In the genomic region with DNA sequence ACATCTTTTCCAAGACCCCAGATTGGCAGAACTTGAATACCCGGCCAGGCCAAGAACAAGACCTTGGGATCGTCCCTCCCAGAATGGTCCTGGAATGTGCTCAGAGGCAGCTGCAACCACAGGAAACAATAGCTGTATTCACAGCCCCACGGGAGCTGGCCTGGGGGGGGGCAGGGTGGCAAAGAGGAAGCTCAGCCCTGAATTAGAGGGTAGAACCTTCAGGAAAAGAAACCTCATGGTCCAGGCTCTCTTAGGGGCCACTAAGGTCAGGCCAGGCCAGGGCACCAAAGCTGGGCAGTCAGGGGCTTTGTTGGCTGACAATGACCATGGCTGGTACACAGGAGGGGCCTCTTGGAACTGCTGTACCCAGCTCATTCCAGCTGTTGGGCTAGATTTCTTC, we compare ENCODE assay signal across 9 cellular contexts. TPM values are rescaled to one million over a fixed set of nuclear protein-coding genes. Genes with fewer than 3 reads are reported as not detected.
DNase-seq lines count a peak whose midpoint lies in the region; ATAC-seq and TF ChIP-seq lines count a peak whose summit lies in the region.
"Had no signal": no experiment of that assay in that cellular context is flagged by ENCODE, and none has a peak within 500 bp of the region (broad histone marks: within the 10 kb centered on the region; RNA-seq: fewer than 3 reads in every experiment).

No MANE protein-coding gene starts in this region.

- no peak for TF ChIP-seq POLR2A in esophagus muscularis mucosa (IDR thresholded peaks at IDR 0.05; ENCODE audit: low read depth)

- no peak for TF ChIP-seq EP300 in esophagus muscularis mucosa (IDR thresholded peaks at IDR 0.05)

- peak overlapping the region; percentile 90 to 97 (median 93) for H3K27ac ChIP-seq in esophagus muscularis mucosa (replicated peaks in 1 of 4)

- H3K27me3 ChIP-seq in NT2/D1 (ENCODE audit: insufficient read depth, insufficient read length) (no peaks in the 10 kb centered on the region), esophagus muscularis mucosa (no peaks in the 10 kb centered on the region)

- no peak overlapping the region for H3K4me3 Mint-ChIP-seq in activated CD8-positive, alpha-beta memory T cell treated with anti-CD3 and anti-CD28 coated beads, Interleukin-2, amount 10 ng/mL, durations not matched to agents 7 days and 5 days
- H3K4me3 Mint-ChIP-seq: CD4-positive, CD25-positive, alpha-beta regulatory T cell had no signal

- H3K4me3 ChIP-seq in NT2/D1 (ENCODE audit: insufficient read length, low read depth) = no peak overlapping the region
- no peak overlapping the region for H3K4me3 ChIP-seq in esophagus muscularis mucosa

- DNase-seq in AG08395 (ENCODE audit: low spot score) (peak; percentile 78), NT2/D1 (ENCODE audit: low read depth, low spot score) (no peak), esophagus muscularis mucosa (ENCODE audit: extremely low spot score) (no peak), myocyte (ENCODE audit: low read depth) (peak; percentile 94), NCI-H2107 (lab: John Stamatoyannopoulos, UW) (no peak)
- DNase-seq in activated CD8-positive, alpha-beta memory T cell treated with anti-CD3 and anti-CD28 coated beads, Interleukin-2, amount 10 ng/mL, durations not matched to agents 7 days and 5 days = no peak
- DNase-seq: CD4-positive, CD25-positive, alpha-beta regulatory T cell had no signal

- H3K9ac ChIP-seq in NT2/D1 (ENCODE audit: insufficient read length, low read depth) = peak overlapping the region; percentile 27

- H3K27me3 Mint-ChIP-seq in activated CD8-positive, alpha-beta memory T cell treated with anti-CD3 and anti-CD28 coated beads, Interleukin-2, amount 10 ng/mL, durations not matched to agents 7 days and 5 days = no peaks in the 10 kb centered on the region
- H3K27me3 Mint-ChIP-seq: CD4-positive, CD25-positive, alpha-beta regulatory T cell had no signal

- WGBS in esophagus muscularis mucosa = 14% methylated on average over 3 of the region's 3 CpGs

- H3K36me3 Mint-ChIP-seq in activated CD8-positive, alpha-beta memory T cell treated with anti-CD3 and anti-CD28 coated beads, Interleukin-2, amount 10 ng/mL, durations not matched to agents 7 days and 5 days = peaks cover 4% of the 10 kb centered on the region

- intact Hi-C loops in esophagus muscularis mucosa (cut with DNase I) = no loop called here

- peaks cover 74% of the 10 kb centered on the region for H3K36me3 ChIP-seq in NT2/D1 (ENCODE audit: insufficient read depth, insufficient read length, low read length)
- peaks cover 57 to 92% (median 92%) of the 10 kb centered on the region in 4 donors for H3K36me3 ChIP-seq in esophagus muscularis mucosa

- ATAC-seq in HG03432 (IDR thresholded peaks at IDR 0.05; ENCODE audit: unreplicated experiment) = no peak
- ATAC-seq in HG03039 (IDR thresholded peaks at IDR 0.05; ENCODE audit: unreplicated experiment) = no peak
- no peak for ATAC-seq in activated CD8-positive, alpha-beta memory T cell treated with anti-CD3 and anti-CD28 coated beads, Interleukin-2, amount 10 ng/mL, durations not matched to agents 7 days and 5 days

- H3K4me1 ChIP-seq in NT2/D1 (ENCODE audit: insufficient read depth, insufficient read length) (peaks cover 21% of the 10 kb centered on the region), esophagus muscularis mucosa (peaks cover 12 to 59% (median 40%) of the 10 kb centered on the region in 4 donors)

- H3K9me3 Mint-ChIP-seq in activated CD8-positive, alpha-beta memory T cell treated with anti-CD3 and anti-CD28 coated beads, Interleukin-2, amount 10 ng/mL, durations not matched to agents 7 days and 5 days (ENCODE audit: low read depth) = no peaks in the 10 kb centered on the region
- H3K9me3 Mint-ChIP-seq: CD4-positive, CD25-positive, alpha-beta regulatory T cell had no signal

- H3K9me3 ChIP-seq in NT2/D1 (ENCODE audit: insufficient read depth, low read length) (no peaks in the 10 kb centered on the region), esophagus muscularis mucosa (no peaks in the 10 kb centered on the region)

- no peak for TF ChIP-seq CTCF in esophagus muscularis mucosa (IDR thresholded peaks at IDR 0.05)

- no peak overlapping the region for H3K27ac Mint-ChIP-seq in activated CD8-positive, alpha-beta memory T cell treated with anti-CD3 and anti-CD28 coated beads, Interleukin-2, amount 10 ng/mL, durations not matched to agents 7 days and 5 days

- CTCF ChIA-PET in activated CD8-positive, alpha-beta memory T cell treated with anti-CD3 and anti-CD28 coated beads, Interleukin-2, amount 10 ng/mL, durations not matched to agents 7 days and 5 days (lab: Charles Lee) = interaction anchor here (0.8 to 1.2 kb wide), 2 partner anchors 9 to 44 kb away, joined by 3 read pairs; no protein-coding TSS in a partner anchor

- peaks cover under 1% of the 10 kb centered on the region for H3K4me1 Mint-ChIP-seq in activated CD8-positive, alpha-beta memory T cell treated with anti-CD3 and anti-CD28 coated beads, Interleukin-2, amount 10 ng/mL, durations not matched to agents 7 days and 5 days

RNA-seq across cellular contexts. Expression of a gene that starts 17.3 kb away (rescaled TPM):
- total RNA-seq in esophagus muscularis mucosa (1,000 to 10,000 TPM in 1 of 4 donors, 100 to 1,000 TPM in 3; 665 to 1,629 (median 791) TPM), myocyte (403 and 405 TPM in 2 replicates)
- polyA plus RNA-seq in myocyte (2012) = 1,608 TPM
- 100 to 1,000 TPM; 715 to 800 TPM for total RNA-seq in activated CD8-positive, alpha-beta memory T cell treated with anti-CD3 and anti-CD28 coated beads, Interleukin-2, amount 10 ng/mL, durations not matched to agents 7 days and 5 days

RNA-seq across cellular contexts. Expression of a gene that starts 17.4 kb away (rescaled TPM):
- total RNA-seq in esophagus muscularis mucosa (1 to 10 TPM; 2.2 to 5.4 (median 3.1) TPM), myocyte (3.7 and 4.9 TPM in 2 replicates)
- polyA plus RNA-seq in myocyte (2012) = 5.7 TPM
- 10 to 100 TPM; 32.1 to 42.4 TPM for total RNA-seq in activated CD8-positive, alpha-beta memory T cell treated with anti-CD3 and anti-CD28 coated beads, Interleukin-2, amount 10 ng/mL, durations not matched to agents 7 days and 5 days

Comparison
In these comparisons a context has a peak if more than half of its experiments do, and no peak if none do; other contexts are left out.
1. DNase-seq: peak in AG08395 (single experiment) and myocyte (single experiment); none in NT2/D1 (single experiment), esophagus muscularis mucosa (single experiment), activated CD8-positive, alpha-beta memory T cell treated with anti-CD3 and anti-CD28 coated beads, Interleukin-2, amount 10 ng/mL, durations not matched to agents 7 days and 5 days (single experiment) and NCI-H2107 (single experiment).